1 cellular context compared by ENCODE assay signal in genomic region chr1:209784276-209785169, GRCh38.
TF ChIP-seq lines count a peak whose summit lies in the region.

Gene C1orf74, minus strand, starts transcription at chr1:209784559. Its CDS starts 925 bp downstream, at chr1:209783634.

TF ChIP-seq in K562, 482 proteins besides CTCF, POLR2A, EP300 and RAD21 (continued from another document and continues in another):
- TF ChIP-seq CHD7 (IDR thresholded peaks at IDR 0.05; ENCODE audit: low read depth, low read length): no peak
- peak in 1 of 2 experiments; percentile 99; a peak in 2 of 3 replicates for TF ChIP-seq CBX3 (IDR thresholded peaks at IDR 0.05; ENCODE audit: borderline replicate concordance in 1 of 2, low read length in 2 of 2)
- TF ChIP-seq ASH1L (IDR thresholded peaks at IDR 0.05; ENCODE audit: borderline replicate concordance, low read depth, partially characterized antibody): peak; percentile 66
- no peak for TF ChIP-seq EGR1 (conservative IDR thresholded peaks at IDR 0.05)
- TF ChIP-seq MEF2D (tag; conservative IDR thresholded peaks at IDR 0.05; ENCODE audit: low read depth): 0 out of 2 replicates have a peak, but pooled peaks have one; percentile 51
- no peak for TF ChIP-seq SMARCB1 (IDR thresholded peaks at IDR 0.05; ENCODE audit: insufficient read length, low read depth)
- peak; percentile 92 for TF ChIP-seq CXXC5 (CRISPR knock-in tag; IDR thresholded peaks at IDR 0.05)
- TF ChIP-seq E2F5 (CRISPR knock-in tag; IDR thresholded peaks at IDR 0.05): 0 out of 2 replicates have a peak, but pooled peaks have one; percentile 66
- TF ChIP-seq CREM (IDR thresholded peaks at IDR 0.05; ENCODE audit: low read depth): peak; percentile 99
- no peak for TF ChIP-seq CCAR2 (IDR thresholded peaks at IDR 0.05; ENCODE audit: low read depth, low read length)
- peak; percentile 96; the same call in 1 of the 2 replicates for TF ChIP-seq CREB3 (tag; conservative IDR thresholded peaks at IDR 0.05; ENCODE audit: low read depth)
- peak; percentile 93 for TF ChIP-seq MEIS2 (IDR thresholded peaks at IDR 0.05; ENCODE audit: partially characterized antibody)
- no peak for TF ChIP-seq UBTF (IDR thresholded peaks at IDR 0.05; ENCODE audit: borderline replicate concordance in 1 of 2, low read depth in 2 of 2, low read length in 2 of 2)
- TF ChIP-seq ESRRB (CRISPR knock-in tag; IDR thresholded peaks at IDR 0.05; ENCODE audit: borderline replicate concordance): no peak
- TF ChIP-seq HDAC3 (IDR thresholded peaks at IDR 0.05; ENCODE audit: borderline replicate concordance, partially characterized antibody): no peak
- no peak for TF ChIP-seq ZC3H8 (IDR thresholded peaks at IDR 0.05)
- TF ChIP-seq MLLT1 (IDR thresholded peaks at IDR 0.05): peak; percentile 69 to 74; a peak in 3 of 4 replicates
- TF ChIP-seq PATZ1 (CRISPR knock-in tag; IDR thresholded peaks at IDR 0.05; ENCODE audit: borderline replicate concordance): no peak; the same call in 1 of the 2 replicates
- peak; percentile 45; the same call in 1 of the 2 replicates for TF ChIP-seq ARID1B (IDR thresholded peaks at IDR 0.05)
- TF ChIP-seq RNF2 (IDR thresholded peaks at IDR 0.05): no peak
- TF ChIP-seq JUN (IDR thresholded peaks at IDR 0.05; ENCODE audit: borderline replicate concordance, low read depth, low read length): peak; percentile 95
- TF ChIP-seq JUN (CRISPR knock-in tag; IDR thresholded peaks at IDR 0.05; ENCODE audit: borderline replicate concordance): no peak
- TF ChIP-seq HNRNPH1 (optimal IDR thresholded peaks at IDR 0.05; ENCODE audit: low read depth, low read length): no peak
- TF ChIP-seq ZNF175 (CRISPR knock-in tag; IDR thresholded peaks at IDR 0.05; ENCODE audit: low read depth): no peak; the same call in 1 of the 2 replicates
- TF ChIP-seq FOXA1 (IDR thresholded peaks at IDR 0.05; ENCODE audit: borderline replicate concordance): no peak
- TF ChIP-seq ZNF165 (CRISPR knock-in tag; IDR thresholded peaks at IDR 0.05; ENCODE audit: borderline replicate concordance): peak; percentile 39; the same call in 1 of the 2 replicates
- peak; percentile 98 for TF ChIP-seq VEZF1 (CRISPR knock-in tag; IDR thresholded peaks at IDR 0.05)
- no peak for TF ChIP-seq ZNF699 (CRISPR knock-in tag; IDR thresholded peaks at IDR 0.05; ENCODE audit: insufficient replicate concordance)
- peak; percentile 52; the same call in 1 of the 2 replicates for TF ChIP-seq ZNF134 (CRISPR knock-in tag; conservative IDR thresholded peaks at IDR 0.05)
- TF ChIP-seq MEF2A (IDR thresholded peaks at IDR 0.05; ENCODE audit: control insufficient read depth, low read depth, low read length): no peak
- peak; percentile 81; the same call in 1 of the 2 replicates for TF ChIP-seq MBD2 (IDR thresholded peaks at IDR 0.05; ENCODE audit: borderline replicate concordance, low read depth)
- no peak for TF ChIP-seq ZKSCAN3 (CRISPR knock-in tag; IDR thresholded peaks at IDR 0.05)
- peak; percentile 65; the same call in 1 of the 2 replicates for TF ChIP-seq DDX20 (tag; IDR thresholded peaks at IDR 0.05; ENCODE audit: low read depth)
- TF ChIP-seq ZBTB43 (CRISPR knock-in tag; IDR thresholded peaks at IDR 0.05): peak; percentile 74; the same call in 1 of the 2 replicates
- TF ChIP-seq NR2C1 (IDR thresholded peaks at IDR 0.05): peak; percentile 67
- TF ChIP-seq NR2C1 (tag; IDR thresholded peaks at IDR 0.05): peak; percentile 81; the same call in 1 of the 2 replicates
- TF ChIP-seq KDM4B (IDR thresholded peaks at IDR 0.05; ENCODE audit: borderline replicate concordance in 2 of 2, low read depth in 1 of 2): peak in 1 of 2 experiments; percentile 91; a peak in 1 of 4 replicates
